25 cellular contexts compared by ENCODE assay signal in genomic region chr13:74751739-74752138, GRCh38.
DNase-seq lines count a peak whose midpoint lies in the region; ATAC-seq and TF ChIP-seq lines count a peak whose summit lies in the region.
"Had no signal": no experiment of that assay in that cellular context is flagged by ENCODE, and none has a peak within 500 bp of the region (broad histone marks: within the 10 kb centered on the region; RNA-seq: fewer than 3 reads in every experiment).

No MANE protein-coding gene starts in this region.

- H3K9me2 ChIP-seq in GM23248 (ENCODE audit: insufficient read depth): no peaks in the 10 kb centered on the region

- no peaks in the 10 kb centered on the region for H3K79me2 ChIP-seq in GM23248 (ENCODE audit: insufficient read depth)

- H4K20me1 ChIP-seq in GM23248 (ENCODE audit: insufficient read depth): no peaks in the 10 kb centered on the region

- no peak overlapping the region for H3K4me2 ChIP-seq in GM23248 (ENCODE audit: unreplicated experiment)
- H3K4me2 ChIP-seq: KMS-11 had no signal

- H2AFZ ChIP-seq in GM23248: no peak overlapping the region

- H3K27ac ChIP-seq in HEK293 (ENCODE audit: extremely low read depth, low read depth, low read length) (no peak overlapping the region), WERI-Rb-1 (no peak overlapping the region), GM23248 (no peak overlapping the region)
- H3K27ac ChIP-seq: C4-2B, coronary artery, KMS-11, sigmoid colon, tibial nerve had no signal

- 94 to 95% methylated on average over 5 of the region's 5 CpGs for WGBS in GM23248 (ENCODE audit: low coverage in 1 of 2, low lambda C conversion rate in 2 of 2, missing lambda C conversion rate in 2 of 2), 2 experiments

- CTCF ChIA-PET in HEK293 (lab: Yijun Ruan, JAX): interaction anchor here (1.0 to 1.3 kb wide), 2 partner anchors 12 to 468 kb away, joined by 4 to 5 read pairs; no protein-coding TSS in a partner anchor

- H3K4me3 ChIP-seq in HEK293 (ENCODE audit: low read depth, low read length): no peak overlapping the region
- no peak overlapping the region for H3K4me3 ChIP-seq in WERI-Rb-1 (ENCODE audit: low read depth, low read length)
- no peak overlapping the region for H3K4me3 ChIP-seq in GM23248
- H3K4me3 ChIP-seq: coronary artery, MG63, sigmoid colon, tibial nerve had no signal

- no peaks in the 10 kb centered on the region for H3K4me1 ChIP-seq in HEK293 (ENCODE audit: control insufficient read depth, insufficient read depth, low read length)
- H3K4me1 ChIP-seq in GM23248 (ENCODE audit: insufficient read depth): no peaks in the 10 kb centered on the region
- H3K4me1 ChIP-seq: sigmoid colon, tibial nerve had no signal

- H3K36me3 ChIP-seq in HEK293 (ENCODE audit: control insufficient read depth in 2 of 2, insufficient read depth in 1 of 2, low read length in 2 of 2) (no peaks in the 10 kb centered on the region), WERI-Rb-1 (no peaks in the 10 kb centered on the region), GM23248 (ENCODE audit: low read depth) (no peaks in the 10 kb centered on the region)
- H3K36me3 ChIP-seq: MG63, sigmoid colon, tibial nerve had no signal

- TF ChIP-seq CTCF in HEK293 (tag by site-specific recombination; IDR thresholded peaks at IDR 0.05) (no peak), WERI-Rb-1 (IDR thresholded peaks at IDR 0.05; ENCODE audit: low read depth, low read length) (no peak)

- DNase-seq in COLO668 (lab: John Stamatoyannopoulos, UW; ENCODE audit: unreplicated experiment): peak; percentile 80
- peak; percentile 13 for DNase-seq in NCI-H510A (lab: John Stamatoyannopoulos, UW)
- peak; percentile 20 for DNase-seq in WERI-Rb-1
- no peak for DNase-seq in GM23248
- DNase-seq: activated CD4-positive, alpha-beta T cell treated with anti-CD3 and anti-CD28 coated beads, Interleukin-2, amount 50 U/mL, for 4 hours; activated T-cell treated with anti-CD3 and anti-CD28 coated beads, Interleukin-2, amount 50 U/mL, for 48 hours; Calu3; effector CD8-positive, alpha-beta T cell; H7; hypothalamus; immature natural killer cell; left colon; mammary epithelial cell; MG63; NCI-H1694 treated with DMSO at 0.1 percent for 48 hours; NCI-H526 treated with DMSO at 0.1 percent for 48 hours; sigmoid colon; stimulated activated CD4-positive, alpha-beta T cell treated with anti-CD3 and anti-CD28 coated beads, Interleukin-4, amount 100 ng/mL, for 1 hour had no signal

- no peaks in the 10 kb centered on the region for H3F3A ChIP-seq in GM23248 (ENCODE audit: insufficient read depth)

- POLR2A ChIA-PET in HEK293 (lab: Yijun Ruan, JAX): no interaction called here

- no peak for ATAC-seq in HG02588 (IDR thresholded peaks at IDR 0.05; ENCODE audit: unreplicated experiment)
- no peak for ATAC-seq in GM18519 (IDR thresholded peaks at IDR 0.05; ENCODE audit: low FRiP score, unreplicated experiment)
- ATAC-seq: left colon had no signal

- H3K9ac ChIP-seq in GM23248: no peak overlapping the region
- H3K9ac ChIP-seq: KMS-11 had no signal

- no peaks in the 10 kb centered on the region for H3K9me3 ChIP-seq in HEK293 (ENCODE audit: control insufficient read depth, insufficient read depth, low read depth, low read length)
- H3K9me3 ChIP-seq in WERI-Rb-1 (ENCODE audit: severe bottlenecking): no peaks in the 10 kb centered on the region
- no peaks in the 10 kb centered on the region for H3K9me3 ChIP-seq in GM23248 (ENCODE audit: low read depth)
- H3K9me3 ChIP-seq: MG63, sigmoid colon, tibial nerve had no signal

- in situ Hi-C loops in GM23248 (cut with MboI): no loop called here

- no peaks in the 10 kb centered on the region for H3K27me3 ChIP-seq in WERI-Rb-1 (ENCODE audit: insufficient read depth, low read depth, severe bottlenecking)
- no peaks in the 10 kb centered on the region for H3K27me3 ChIP-seq in GM23248 (replicated peaks; ENCODE audit: insufficient read depth)
- H3K27me3 ChIP-seq: MG63, sigmoid colon, tibial nerve had no signal

TF ChIP-seq in HEK293, 187 proteins besides CTCF, POLR2A, EP300 and RAD21:
- TF ChIP-seq ZBTB17 (tag by site-specific recombination; IDR thresholded peaks at IDR 0.05): no peak
- TF ChIP-seq ZNF274 (IDR thresholded peaks at IDR 0.05; ENCODE audit: low read length): no peak
- TF ChIP-seq ZNF274 (tag by site-specific recombination; IDR thresholded peaks at IDR 0.05; ENCODE audit: borderline replicate concordance): no peak
- TF ChIP-seq ZNF600 (tag by site-specific recombination; IDR thresholded peaks at IDR 0.05): no peak
- TF ChIP-seq ZNF10 (tag by site-specific recombination; IDR thresholded peaks at IDR 0.05): no peak
- TF ChIP-seq ZNF416 (tag by site-specific recombination; IDR thresholded peaks at IDR 0.05): no peak
- TF ChIP-seq ZNF571 (tag by site-specific recombination; IDR thresholded peaks at IDR 0.05): no peak
- 0 out of 2 replicates have a peak, but pooled peaks have one; percentile 16 for TF ChIP-seq ZNF423 (tag by site-specific recombination; IDR thresholded peaks at IDR 0.05)
- no peak for TF ChIP-seq ZNF549 (tag by site-specific recombination; IDR thresholded peaks at IDR 0.05)
- TF ChIP-seq MEIS1 (CRISPR knock-in tag; IDR thresholded peaks at IDR 0.05; ENCODE audit: borderline replicate concordance): no peak
- TF ChIP-seq, protein P1, sequence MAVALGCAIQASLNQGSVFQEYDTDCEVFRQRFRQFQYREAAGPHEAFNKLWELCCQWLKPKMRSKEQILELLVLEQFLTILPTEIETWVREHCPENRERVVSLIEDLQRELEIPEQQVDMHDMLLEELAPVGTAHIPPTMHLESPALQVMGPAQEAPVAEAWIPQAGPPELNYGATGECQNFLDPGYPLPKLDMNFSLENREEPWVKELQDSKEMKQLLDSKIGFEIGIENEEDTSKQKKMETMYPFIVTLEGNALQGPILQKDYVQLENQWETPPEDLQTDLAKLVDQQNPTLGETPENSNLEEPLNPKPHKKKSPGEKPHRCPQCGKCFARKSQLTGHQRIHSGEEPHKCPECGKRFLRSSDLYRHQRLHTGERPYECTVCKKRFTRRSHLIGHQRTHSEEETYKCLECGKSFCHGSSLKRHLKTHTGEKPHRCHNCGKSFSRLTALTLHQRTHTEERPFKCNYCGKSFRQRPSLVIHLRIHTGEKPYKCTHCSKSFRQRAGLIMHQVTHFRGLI (tag by site-specific recombination; IDR thresholded peaks at IDR 0.05): no peak
- TF ChIP-seq, protein P2, sequence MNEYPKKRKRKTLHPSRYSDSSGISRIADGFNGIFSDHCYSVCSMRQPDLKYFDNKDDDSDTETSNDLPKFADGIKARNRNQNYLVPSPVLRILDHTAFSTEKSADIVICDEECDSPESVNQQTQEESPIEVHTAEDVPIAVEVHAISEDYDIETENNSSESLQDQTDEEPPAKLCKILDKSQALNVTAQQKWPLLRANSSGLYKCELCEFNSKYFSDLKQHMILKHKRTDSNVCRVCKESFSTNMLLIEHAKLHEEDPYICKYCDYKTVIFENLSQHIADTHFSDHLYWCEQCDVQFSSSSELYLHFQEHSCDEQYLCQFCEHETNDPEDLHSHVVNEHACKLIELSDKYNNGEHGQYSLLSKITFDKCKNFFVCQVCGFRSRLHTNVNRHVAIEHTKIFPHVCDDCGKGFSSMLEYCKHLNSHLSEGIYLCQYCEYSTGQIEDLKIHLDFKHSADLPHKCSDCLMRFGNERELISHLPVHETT (tag by site-specific recombination; IDR thresholded peaks at IDR 0.05): no peak
- TF ChIP-seq ZNF174 (tag by site-specific recombination; IDR thresholded peaks at IDR 0.05): no peak
- no peak for TF ChIP-seq ZNF24 (tag by site-specific recombination; IDR thresholded peaks at IDR 0.05)
- TF ChIP-seq ZNF394 (tag by site-specific recombination; IDR thresholded peaks at IDR 0.05; ENCODE audit: borderline replicate concordance): no peak
- TF ChIP-seq ZBTB7A (tag by site-specific recombination; IDR thresholded peaks at IDR 0.05; ENCODE audit: low read depth): no peak
- 0 out of 2 replicates have a peak, but pooled peaks have one; percentile 11 for TF ChIP-seq ZBTB8A (tag by site-specific recombination; IDR thresholded peaks at IDR 0.05)
- no peak for TF ChIP-seq KLF9 (tag by site-specific recombination; IDR thresholded peaks at IDR 0.05; ENCODE audit: low read depth)
- peak; percentile 67 for TF ChIP-seq ZIC2 (tag by site-specific recombination; IDR thresholded peaks at IDR 0.05)
- no peak for TF ChIP-seq ZNF223 (tag by site-specific recombination; IDR thresholded peaks at IDR 0.05)
- no peak for TF ChIP-seq TRIM28 (IDR thresholded peaks at IDR 0.05; ENCODE audit: borderline replicate concordance, low read length)
- no peak for TF ChIP-seq ZNF211 (tag by site-specific recombination; IDR thresholded peaks at IDR 0.05; ENCODE audit: low read depth)
- TF ChIP-seq KLF8 (tag by site-specific recombination; IDR thresholded peaks at IDR 0.05): no peak
- no peak for TF ChIP-seq ZNF626 (tag by site-specific recombination; IDR thresholded peaks at IDR 0.05)
- no peak for TF ChIP-seq ZFP69B (tag by site-specific recombination; IDR thresholded peaks at IDR 0.05)
- TF ChIP-seq ZNF837 (tag by site-specific recombination; IDR thresholded peaks at IDR 0.05): no peak
- no peak for TF ChIP-seq ZNF239 (tag by site-specific recombination; IDR thresholded peaks at IDR 0.05)
